ENCODE assay signal across 33 cellular contexts in genomic region chr16:51071326-51071725, GRCh38.
"Had no signal": no experiment of that assay in that cellular context is flagged by ENCODE, and none has a peak within 500 bp of the region (broad histone marks: within the 10 kb centered on the region; RNA-seq: fewer than 3 reads in every experiment).

No MANE protein-coding gene starts in this region.

- H3K36me3 Mint-ChIP-seq: activated CD4-positive, alpha-beta memory T cell treated with anti-CD3 and anti-CD28 coated beads for 36 hours; activated naive CD4-positive, alpha-beta T cell treated with anti-CD3 and anti-CD28 coated beads, Interleukin-2, amount 50 U/mL, for 24 hours; activated naive CD8-positive, alpha-beta T cell treated with anti-CD3 and anti-CD28 coated beads, Interleukin-2, amount 10 ng/mL, durations not matched to agents 7 days and 5 days; WTC11 had no signal

- H3K4me3 Mint-ChIP-seq: activated CD4-positive, alpha-beta memory T cell treated with anti-CD3 and anti-CD28 coated beads for 36 hours; activated CD4-positive, alpha-beta T cell treated with anti-CD3 and anti-CD28 coated beads for 36 hours; activated CD4-positive, alpha-beta T cell treated with anti-CD3 and anti-CD28 coated beads, Interleukin-2, amount 10 ng/mL, durations not matched to agents 7 days and 5 days; activated naive CD4-positive, alpha-beta T cell treated with anti-CD3 and anti-CD28 coated beads, Interleukin-2, amount 50 U/mL, for 24 hours; activated naive CD8-positive, alpha-beta T cell treated with anti-CD3 and anti-CD28 coated beads, Interleukin-2, amount 10 ng/mL, durations not matched to agents 7 days and 5 days; WTC11 had no signal

- H3K4me1 ChIP-seq: ascending aorta, Peyer's patch had no signal

- H3K27ac Mint-ChIP-seq: activated CD4-positive, alpha-beta memory T cell treated with anti-CD3 and anti-CD28 coated beads for 36 hours; activated CD4-positive, alpha-beta T cell treated with anti-CD3 and anti-CD28 coated beads for 36 hours; activated CD4-positive, alpha-beta T cell treated with anti-CD3 and anti-CD28 coated beads, Interleukin-2, amount 10 ng/mL, durations not matched to agents 7 days and 5 days; activated naive CD4-positive, alpha-beta T cell treated with anti-CD3 and anti-CD28 coated beads, Interleukin-2, amount 50 U/mL, for 24 hours; activated naive CD8-positive, alpha-beta T cell treated with anti-CD3 and anti-CD28 coated beads, Interleukin-2, amount 10 ng/mL, durations not matched to agents 7 days and 5 days; WTC11 had no signal

- H3K4me3 ChIP-seq: ascending aorta, MG63, Peyer's patch, SK-N-MC had no signal

- H3K9me3 ChIP-seq: ascending aorta, MG63, Peyer's patch had no signal

- H3K27ac ChIP-seq: ascending aorta, Peyer's patch, SK-N-MC had no signal

- H3K27me3 ChIP-seq: ascending aorta, MG63, Peyer's patch had no signal

- H3K4me1 Mint-ChIP-seq: activated CD4-positive, alpha-beta T cell treated with anti-CD3 and anti-CD28 coated beads for 36 hours; activated CD4-positive, alpha-beta T cell treated with anti-CD3 and anti-CD28 coated beads, Interleukin-2, amount 10 ng/mL, durations not matched to agents 7 days and 5 days; activated naive CD4-positive, alpha-beta T cell treated with anti-CD3 and anti-CD28 coated beads, Interleukin-2, amount 50 U/mL, for 24 hours; activated naive CD8-positive, alpha-beta T cell treated with anti-CD3 and anti-CD28 coated beads, Interleukin-2, amount 10 ng/mL, durations not matched to agents 7 days and 5 days; WTC11 had no signal

- H3K27me3 Mint-ChIP-seq: activated CD4-positive, alpha-beta memory T cell treated with anti-CD3 and anti-CD28 coated beads for 36 hours; activated CD4-positive, alpha-beta T cell treated with anti-CD3 and anti-CD28 coated beads, Interleukin-2, amount 10 ng/mL, durations not matched to agents 7 days and 5 days; activated naive CD8-positive, alpha-beta T cell treated with anti-CD3 and anti-CD28 coated beads, Interleukin-2, amount 10 ng/mL, durations not matched to agents 7 days and 5 days had no signal

- H3K36me3 ChIP-seq: ascending aorta, MG63, Peyer's patch had no signal

- H3K9me3 Mint-ChIP-seq: activated CD4-positive, alpha-beta memory T cell treated with anti-CD3 and anti-CD28 coated beads for 36 hours; activated CD4-positive, alpha-beta T cell treated with anti-CD3 and anti-CD28 coated beads, Interleukin-2, amount 10 ng/mL, durations not matched to agents 7 days and 5 days; activated naive CD4-positive, alpha-beta T cell treated with anti-CD3 and anti-CD28 coated beads, Interleukin-2, amount 50 U/mL, for 24 hours had no signal

- DNase-seq: activated CD4-positive, alpha-beta memory T cell treated with anti-CD3 and anti-CD28 coated beads for 36 hours; activated CD4-positive, alpha-beta T cell treated with anti-CD3 and anti-CD28 coated beads for 36 hours; activated CD4-positive, alpha-beta T cell treated with anti-CD3 and anti-CD28 coated beads, Interleukin-2, amount 10 ng/mL, durations not matched to agents 7 days and 5 days; activated CD8-positive, alpha-beta memory T cell treated with anti-CD3 and anti-CD28 coated beads, Interleukin-2, amount 50 U/mL, for 4 hours; activated gamma-delta T cell; activated naive CD4-positive, alpha-beta T cell treated with Interleukin-2 at 50 U/mL for 16 hours; activated naive CD8-positive, alpha-beta T cell treated with anti-CD3 and anti-CD28 coated beads, Interleukin-2, amount 10 ng/mL, durations not matched to agents 7 days and 5 days; activated T-cell treated with anti-CD3 and anti-CD28 coated beads for 4 hours; activated T-cell treated with anti-CD3 and anti-CD28 coated beads, Interleukin-2, amount 50 U/mL, for 48 hours; amygdala; Karpas-422; KBM-7; MG63; NCI-H1048; NCI-H1105 treated with DMSO at 0.1 percent for 48 hours; NCI-H1436 treated with DMSO at 0.1 percent for 48 hours; NCI-H1694 treated with DMSO at 0.1 percent for 48 hours; NCI-H2029; NCI-H2107; NCI-H2171; NCI-H510A; NCI-H526; NCI-H748 treated with DMSO at 0.1 percent for 48 hours; NK-92 treated with Interleukin-12 subunit alpha and Interleukin-12 subunit beta, amount 100 ng/mL, for 24 hours; PC-3; Peyer's patch; Right ventricle myocardium superior; T1000 had no signal

- ATAC-seq: activated CD4-positive, alpha-beta T cell treated with anti-CD3 and anti-CD28 coated beads for 36 hours; activated CD4-positive, CD25-positive, alpha-beta regulatory T cell treated with anti-CD3 and anti-CD28 coated beads, Interleukin-2, amount 50 U/mL, for 24 hours; PC-3; WTC11 had no signal
